ENCODE assay signal across 8 cellular contexts in the genomic region with DNA sequence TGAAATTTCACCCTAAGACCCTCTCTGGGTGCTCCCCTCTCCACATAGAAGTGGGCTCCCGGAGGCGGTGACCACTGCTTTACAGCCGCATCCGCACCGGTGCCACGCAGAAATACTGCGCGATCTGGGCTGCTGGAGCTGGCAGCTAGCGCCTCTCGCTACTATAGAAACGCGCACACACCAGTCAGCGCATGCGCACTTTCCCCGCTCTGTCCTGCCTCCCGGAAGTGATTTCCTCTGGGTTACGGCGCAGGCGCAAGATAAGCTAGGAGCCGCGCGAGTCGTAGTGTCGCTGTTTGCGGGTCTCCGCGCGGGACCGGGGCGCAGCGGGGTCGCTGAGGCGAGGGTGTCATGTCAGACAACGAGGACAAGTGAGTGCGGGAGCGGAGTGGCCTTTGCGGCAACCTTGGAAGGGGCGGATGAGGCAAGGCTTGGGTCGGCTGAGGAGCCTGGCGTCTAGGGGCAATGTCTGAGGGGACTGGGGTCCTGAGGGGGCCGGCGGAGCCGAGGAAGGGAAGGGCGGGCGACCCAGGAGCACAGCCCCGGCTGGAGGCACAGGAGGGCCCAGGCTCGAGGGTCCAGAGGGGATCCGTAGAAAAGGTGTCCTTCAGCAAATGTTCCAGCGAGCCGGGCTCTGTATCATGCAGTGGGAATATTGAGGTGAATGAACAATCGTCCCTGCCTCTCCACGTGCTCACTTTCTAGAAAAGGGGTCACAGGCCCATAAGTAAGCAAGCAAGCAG. TPM values are rescaled to one million over a fixed set of nuclear protein-coding genes. Genes with fewer than 3 reads are reported as not detected.
DNase-seq lines count a peak whose midpoint lies in the region; ATAC-seq, FAIRE-seq and TF ChIP-seq lines count a peak whose summit lies in the region.

Gene C22orf23, minus strand, starts transcription at position 165 of the 743 bp plus-strand sequence. CDS start 452 bp downstream, outside the sequence.
Gene POLR2F, plus strand, starts transcription at position 263 of the 743 bp plus-strand sequence. Its CDS starts 89 bp downstream, at position 352.

- peak within 1 kb of the TSS; percentile 84 for H3K4me2 ChIP-seq in trophoblast cell (ENCODE audit: low read length)

- peaks cover 28% of the 10 kb centered on the region for H3K4me1 Mint-ChIP-seq in type B pancreatic cell (ENCODE audit: unreplicated experiment)

- peak; percentile 80 for TF ChIP-seq POLR2A in GM12891 (IDR thresholded peaks at IDR 0.05; ENCODE audit: low read depth, low read length)
- TF ChIP-seq POLR2A in heart left ventricle (IDR thresholded peaks at IDR 0.05), result peak in 1 of 2 donors; percentile 85

- peak within 1 kb of the TSS; percentile 99 for H3K18ac ChIP-seq in trophoblast cell (ENCODE audit: low read length)

- peak within 1 kb of the TSS; percentile 100 for H2AFZ ChIP-seq in trophoblast cell (ENCODE audit: insufficient read depth, low read length, poor library complexity)

- H3K4me3 Mint-ChIP-seq in type B pancreatic cell, result peak within 1 kb of the TSS; percentile 99

- H3K4me1 ChIP-seq in heart left ventricle (peaks cover 4 to 25% (median 15%) of the 10 kb centered on the region in 12 donors), trophoblast cell (ENCODE audit: control insufficient read depth in 1 of 2, insufficient read depth in 2 of 2, low read length in 2 of 2) (peaks cover 9 to 17% of the 10 kb centered on the region in 2 experiments)

- H2BK12ac ChIP-seq in trophoblast cell (ENCODE audit: low read length), result peak within 1 kb of the TSS; percentile 11

- H4K91ac ChIP-seq in trophoblast cell (ENCODE audit: low read depth, low read length), result peak within 1 kb of the TSS; percentile 80

- peak; percentile 93 for ATAC-seq in HG02798 (IDR thresholded peaks at IDR 0.05; ENCODE audit: poor library complexity, unreplicated experiment)
- peak; percentile 97 to 99 (median 98) for ATAC-seq in heart left ventricle

- peaks cover 4% of the 10 kb centered on the region for H3K27me3 Mint-ChIP-seq in type B pancreatic cell

- H3K36me3 ChIP-seq in heart left ventricle (peaks cover 0 to 27% (median 21%) of the 10 kb centered on the region in 9 donors), trophoblast cell (ENCODE audit: control insufficient read depth in 1 of 2, insufficient read depth in 2 of 2, low read length in 2 of 2) (peaks cover 8 to 15% of the 10 kb centered on the region in 2 experiments)

- peak within 1 kb of the TSS; percentile 96 for H3K9ac ChIP-seq in trophoblast cell (ENCODE audit: low read length)

- DNase-seq in GM12891 (ENCODE audit: insufficient read length, low spot score), result peak; percentile 98
- DNase-seq in NCI-H1436 (lab: John Stamatoyannopoulos, UW), result peak; percentile 94
- peak; percentile 89 for DNase-seq in SW480 (ENCODE audit: low spot score)
- peak; percentile 94 to 99 (median 97) for DNase-seq in heart left ventricle
- peak; percentile 99 to 100 for DNase-seq in trophoblast cell
- peak; percentile 95 for DNase-seq in type B pancreatic cell (ENCODE audit: extremely low spot score, unreplicated experiment)

- H3K23ac ChIP-seq in trophoblast cell (ENCODE audit: low read length), result no peak within 1 kb of the TSS

- peak within 1 kb of the TSS; percentile 81 for H2BK5ac ChIP-seq in trophoblast cell (ENCODE audit: low read depth, low read length, poor library complexity)

- H2AK5ac ChIP-seq in trophoblast cell (ENCODE audit: low read length), result peak within 1 kb of the TSS; percentile 93

- peak within 1 kb of the TSS; percentile 52 for H3K27ac ChIP-seq in adipose tissue (ENCODE audit: low read depth, low read length)
- peak within 1 kb of the TSS in 11 of 12 donors; percentile 19 to 85 (median 80) for H3K27ac ChIP-seq in heart left ventricle
- H3K27ac ChIP-seq in trophoblast cell (ENCODE audit: low read depth, low read length), result no peak within 1 kb of the TSS

- no peaks in the 10 kb centered on the region for H3K9me3 Mint-ChIP-seq in type B pancreatic cell

- peaks cover 8% of the 10 kb centered on the region for H3K36me3 Mint-ChIP-seq in type B pancreatic cell

- peaks cover 5% of the 10 kb centered on the region for H3K79me1 ChIP-seq in trophoblast cell (ENCODE audit: low read length)

- H3K4me3 ChIP-seq in heart left ventricle, result peak within 1 kb of the TSS; percentile 74 to 99 (median 94)
- H3K4me3 ChIP-seq in trophoblast cell (ENCODE audit: low read depth, low read length), result peak within 1 kb of the TSS; percentile 95

- peak within 1 kb of the TSS; percentile 72 for H2BK120ac ChIP-seq in trophoblast cell (ENCODE audit: insufficient read depth, low read length, poor library complexity)

- peaks cover 8% of the 10 kb centered on the region for H3K79me2 ChIP-seq in trophoblast cell (ENCODE audit: control insufficient read depth, insufficient read depth, low read length, poor library complexity)

- H3K9me3 ChIP-seq in heart left ventricle, result no peaks in the 10 kb centered on the region
- H3K9me3 ChIP-seq in trophoblast cell (ENCODE audit: insufficient read depth, low read depth, low read length), result no peaks in the 10 kb centered on the region

- no peak for TF ChIP-seq CTCF in heart left ventricle (IDR thresholded peaks at IDR 0.05)
- TF ChIP-seq CTCF in type B pancreatic cell (conservative IDR thresholded peaks at IDR 0.05), result no peak

- peak within 1 kb of the TSS; percentile 96 for H3K4ac ChIP-seq in trophoblast cell (ENCODE audit: low read depth, low read length)

- peak within 1 kb of the TSS; percentile 94 for H3K27ac Mint-ChIP-seq in type B pancreatic cell

- peak within 1 kb of the TSS; percentile 96 for H4K12ac ChIP-seq in trophoblast cell (ENCODE audit: low read depth, low read length)

- 0 to 1% (median 0%) methylated on average over 52 of the region's 52 CpGs for WGBS in adipose tissue, 3 donors
- WGBS in heart left ventricle, 4 donors, result 0 to 1% (median 1%) methylated on average over 22 to 52 of the region's 52 CpGs
- no CpG with 5 or more reads among the region's 52 CpGs for WGBS in trophoblast cell (ENCODE audit: extremely low coverage, insufficient coverage, insufficient read length)

- peak within 1 kb of the TSS; percentile 100 for H4K8ac ChIP-seq in trophoblast cell (ENCODE audit: low read depth, low read length)

- peaks cover 0 to 6% (median 0%) of the 10 kb centered on the region in 9 donors for H3K27me3 ChIP-seq in heart left ventricle
- H3K27me3 ChIP-seq in trophoblast cell (ENCODE audit: insufficient read depth, low read length), result no peaks in the 10 kb centered on the region

- FAIRE-seq in GM12891 (lab: Jason Lieb, UNC), result peak; percentile 100

- H3K14ac ChIP-seq in trophoblast cell (ENCODE audit: low read length), result peak within 1 kb of the TSS; percentile 99

- intact Hi-C loops in heart left ventricle (cut with DNase I), result no loop called here

TF ChIP-seq in GM12891, 5 proteins besides CTCF, POLR2A, EP300 and RAD21:
- peak; percentile 80 for TF ChIP-seq POLR2AphosphoS5 (IDR thresholded peaks at IDR 0.05; ENCODE audit: low read depth, low read length)
- no peak for TF ChIP-seq SPI1 (IDR thresholded peaks at IDR 0.05; ENCODE audit: low read depth, low read length)
- peak; percentile 61; the same call in 1 of the 2 replicates for TF ChIP-seq TAF1 (IDR thresholded peaks at IDR 0.05; ENCODE audit: low read depth, low read length)
TF ChIP-seq in GM12891: peak in this region for 2.

RNA-seq across cellular contexts. Expression of gene C22orf23, which starts in this region (rescaled TPM):
- polyA plus RNA-seq in GM12891 (2012; ENCODE audit: low read depth, missing spikeins), result 0.14 TPM
- polyA plus RNA-seq in adipose tissue, result 1 to 10 TPM in 1 of 3 donors, under 1 TPM in 2; 0.16 to 1.6 (median 0.31) TPM
- total RNA-seq in heart left ventricle, result under 1 TPM in 7 of 9 donors, not detected in 2; 0.16 to 0.80 (median 0.44) TPM
- polyA plus RNA-seq in heart left ventricle, result under 1 TPM; 0.37 to 0.65 TPM
- 0.12 and 0.18 TPM in 2 replicates for polyA plus RNA-seq in trophoblast cell (2013)
- 0.64 and 0.70 TPM in 2 replicates for total RNA-seq in type B pancreatic cell (ENCODE audit: low replicate concordance)

RNA-seq across cellular contexts. Expression of gene POLR2F, which starts in this region (rescaled TPM):
- 84.4 TPM for polyA plus RNA-seq in GM12891 (2012; ENCODE audit: low read depth, missing spikeins)
- 100 to 1,000 TPM in 2 of 3 donors, 10 to 100 TPM in 1; 58.9 to 144 (median 134) TPM for polyA plus RNA-seq in adipose tissue
- 100 to 1,000 TPM in 1 of 9 donors, 10 to 100 TPM in 8; 60.7 to 120 (median 77.5) TPM for total RNA-seq in heart left ventricle
- 100 to 1,000 TPM; 140 to 218 TPM for polyA plus RNA-seq in heart left ventricle
- polyA plus RNA-seq in trophoblast cell (2013), result 140 and 147 TPM in 2 replicates
- total RNA-seq in type B pancreatic cell (ENCODE audit: low replicate concordance), result 92.0 and 99.6 TPM in 2 replicates
